Comparison of ENCODE assay signal across 34 cellular contexts in the genomic region with DNA sequence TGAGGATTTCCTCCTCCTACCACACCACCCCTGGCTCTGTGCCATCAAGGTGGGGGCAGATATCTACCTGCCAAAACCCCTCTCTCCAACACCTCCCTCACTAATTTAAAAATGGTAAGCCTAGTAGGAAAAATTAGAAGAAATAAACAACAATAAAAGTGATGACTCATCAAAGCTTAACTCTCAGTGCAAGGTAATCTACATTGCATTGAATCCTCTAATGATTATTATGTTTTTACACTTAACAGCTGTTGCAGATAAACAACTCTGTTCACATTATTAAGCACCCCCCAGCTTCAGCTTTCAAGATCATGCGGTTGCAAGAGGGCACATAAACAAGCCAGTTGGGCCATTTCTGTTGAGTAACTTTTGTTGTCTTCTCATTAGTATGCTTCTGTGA.
"Had no signal": no experiment of that assay in that cellular context is flagged by ENCODE, and none has a peak within 500 bp of the region (broad histone marks: within the 10 kb centered on the region; RNA-seq: fewer than 3 reads in every experiment).

No MANE protein-coding gene starts in this region.

- DNase-seq: activated B cell treated with CpG ODN at 0.5 μM for 24 hours; activated CD4-positive, alpha-beta memory T cell treated with anti-CD3 and anti-CD28 coated beads, Interleukin-2, amount 10 ng/mL, durations not matched to agents 7 days and 5 days; activated CD4-positive, alpha-beta T cell treated with anti-CD3 and anti-CD28 coated beads for 4 hours; activated CD4-positive, CD25-positive, alpha-beta regulatory T cell treated with anti-CD3 and anti-CD28 coated beads, Interleukin-2, amount 50 U/mL, for 72 hours; activated CD8-positive, alpha-beta memory T cell treated with anti-CD3 and anti-CD28 coated beads for 24 hours; activated CD8-positive, alpha-beta memory T cell treated with anti-CD3 and anti-CD28 coated beads, Interleukin-2, amount 10 ng/mL, durations not matched to agents 7 days and 5 days; activated CD8-positive, alpha-beta memory T cell treated with anti-CD3 and anti-CD28 coated beads, Interleukin-2, amount 50 U/mL, for 48 hours; activated effector memory CD4-positive, alpha-beta T cell treated with Interleukin-2 at 50 U/mL for 16 hours; activated naive CD4-positive, alpha-beta T cell treated with anti-CD3 and anti-CD28 coated beads, Interleukin-2, amount 10 ng/mL, durations not matched to agents 7 days and 5 days; activated naive CD8-positive, alpha-beta T cell treated with anti-CD3 and anti-CD28 coated beads, Interleukin-2, amount 50 U/mL, for 24 hours; activated T-cell treated with anti-CD3 and anti-CD28 coated beads, Interleukin-2, amount 50 U/mL, for 48 hours; anterior cingulate cortex; central memory CD4-positive, alpha-beta T cell; NCI-H1092 treated with DMSO at 0.1 percent for 48 hours; NCI-H1694; NCI-H1930; NCI-H2081 treated with DMSO at 0.1 percent for 48 hours; NCI-H226; NCI-H524 treated with DMSO at 0.1 percent for 48 hours; NCI-H748 treated with DMSO at 0.1 percent for 48 hours; NK-92 treated with Interleukin-12 subunit alpha and Interleukin-12 subunit beta, amount 100 ng/mL, for 24 hours; PC-9; SIG-M5; SW 1271; T-helper 1 cell; T-helper 2 cell; T-helper 9 cell had no signal

- H3K4me2 ChIP-seq: PC-9 had no signal

- H3K4me1 Mint-ChIP-seq: activated B cell treated with CpG ODN at 0.5 μM for 24 hours; activated CD4-positive, alpha-beta memory T cell treated with anti-CD3 and anti-CD28 coated beads, Interleukin-2, amount 10 ng/mL, durations not matched to agents 7 days and 5 days; activated CD8-positive, alpha-beta memory T cell treated with anti-CD3 and anti-CD28 coated beads, Interleukin-2, amount 10 ng/mL, durations not matched to agents 7 days and 5 days; activated naive CD4-positive, alpha-beta T cell treated with anti-CD3 and anti-CD28 coated beads, Interleukin-2, amount 10 ng/mL, durations not matched to agents 7 days and 5 days; activated naive CD8-positive, alpha-beta T cell treated with anti-CD3 and anti-CD28 coated beads, Interleukin-2, amount 50 U/mL, for 24 hours; brain had no signal

- H3K27ac ChIP-seq: PC-9, RWPE1, VCaP had no signal

- H3K4me3 ChIP-seq: PC-9 had no signal

- H3K9me3 Mint-ChIP-seq: activated naive CD4-positive, alpha-beta T cell treated with anti-CD3 and anti-CD28 coated beads, Interleukin-2, amount 10 ng/mL, durations not matched to agents 7 days and 5 days; activated naive CD8-positive, alpha-beta T cell treated with anti-CD3 and anti-CD28 coated beads, Interleukin-2, amount 50 U/mL, for 24 hours had no signal

- H3K4me3 Mint-ChIP-seq: activated B cell treated with CpG ODN at 0.5 μM for 24 hours; activated CD4-positive, alpha-beta memory T cell treated with anti-CD3 and anti-CD28 coated beads, Interleukin-2, amount 10 ng/mL, durations not matched to agents 7 days and 5 days; activated CD8-positive, alpha-beta memory T cell treated with anti-CD3 and anti-CD28 coated beads, Interleukin-2, amount 10 ng/mL, durations not matched to agents 7 days and 5 days; activated naive CD4-positive, alpha-beta T cell treated with anti-CD3 and anti-CD28 coated beads, Interleukin-2, amount 10 ng/mL, durations not matched to agents 7 days and 5 days; activated naive CD8-positive, alpha-beta T cell; activated naive CD8-positive, alpha-beta T cell treated with anti-CD3 and anti-CD28 coated beads, Interleukin-2, amount 50 U/mL, for 24 hours; brain had no signal

- H3K36me3 Mint-ChIP-seq: activated CD8-positive, alpha-beta memory T cell treated with anti-CD3 and anti-CD28 coated beads, Interleukin-2, amount 10 ng/mL, durations not matched to agents 7 days and 5 days; activated naive CD4-positive, alpha-beta T cell treated with anti-CD3 and anti-CD28 coated beads, Interleukin-2, amount 10 ng/mL, durations not matched to agents 7 days and 5 days; activated naive CD8-positive, alpha-beta T cell; brain had no signal

- H2AFZ ChIP-seq: PC-9 had no signal

- H3K27me3 Mint-ChIP-seq: activated CD4-positive, alpha-beta memory T cell treated with anti-CD3 and anti-CD28 coated beads, Interleukin-2, amount 10 ng/mL, durations not matched to agents 7 days and 5 days; activated CD8-positive, alpha-beta memory T cell treated with anti-CD3 and anti-CD28 coated beads, Interleukin-2, amount 10 ng/mL, durations not matched to agents 7 days and 5 days; activated naive CD4-positive, alpha-beta T cell treated with anti-CD3 and anti-CD28 coated beads, Interleukin-2, amount 10 ng/mL, durations not matched to agents 7 days and 5 days; activated naive CD8-positive, alpha-beta T cell; activated naive CD8-positive, alpha-beta T cell treated with anti-CD3 and anti-CD28 coated beads, Interleukin-2, amount 50 U/mL, for 24 hours had no signal

- FAIRE-seq: RCC 7860 had no signal

- H3K27ac Mint-ChIP-seq: activated B cell treated with CpG ODN at 0.5 μM for 24 hours; activated CD4-positive, alpha-beta memory T cell treated with anti-CD3 and anti-CD28 coated beads, Interleukin-2, amount 10 ng/mL, durations not matched to agents 7 days and 5 days; activated CD8-positive, alpha-beta memory T cell treated with anti-CD3 and anti-CD28 coated beads, Interleukin-2, amount 10 ng/mL, durations not matched to agents 7 days and 5 days; activated naive CD4-positive, alpha-beta T cell treated with anti-CD3 and anti-CD28 coated beads, Interleukin-2, amount 10 ng/mL, durations not matched to agents 7 days and 5 days; activated naive CD8-positive, alpha-beta T cell; activated naive CD8-positive, alpha-beta T cell treated with anti-CD3 and anti-CD28 coated beads, Interleukin-2, amount 50 U/mL, for 24 hours; brain had no signal

- ATAC-seq: activated CD8-positive, alpha-beta memory T cell treated with anti-CD3 and anti-CD28 coated beads, Interleukin-2, amount 10 ng/mL, durations not matched to agents 7 days and 5 days; activated naive CD8-positive, alpha-beta T cell treated with anti-CD3 and anti-CD28 coated beads, Interleukin-2, amount 50 U/mL, for 24 hours; Right ventricle myocardium inferior; SK-N-SH treated with all-trans-retinoic acid at 6 μM for 48 hours had no signal
